In the genomic region with DNA sequence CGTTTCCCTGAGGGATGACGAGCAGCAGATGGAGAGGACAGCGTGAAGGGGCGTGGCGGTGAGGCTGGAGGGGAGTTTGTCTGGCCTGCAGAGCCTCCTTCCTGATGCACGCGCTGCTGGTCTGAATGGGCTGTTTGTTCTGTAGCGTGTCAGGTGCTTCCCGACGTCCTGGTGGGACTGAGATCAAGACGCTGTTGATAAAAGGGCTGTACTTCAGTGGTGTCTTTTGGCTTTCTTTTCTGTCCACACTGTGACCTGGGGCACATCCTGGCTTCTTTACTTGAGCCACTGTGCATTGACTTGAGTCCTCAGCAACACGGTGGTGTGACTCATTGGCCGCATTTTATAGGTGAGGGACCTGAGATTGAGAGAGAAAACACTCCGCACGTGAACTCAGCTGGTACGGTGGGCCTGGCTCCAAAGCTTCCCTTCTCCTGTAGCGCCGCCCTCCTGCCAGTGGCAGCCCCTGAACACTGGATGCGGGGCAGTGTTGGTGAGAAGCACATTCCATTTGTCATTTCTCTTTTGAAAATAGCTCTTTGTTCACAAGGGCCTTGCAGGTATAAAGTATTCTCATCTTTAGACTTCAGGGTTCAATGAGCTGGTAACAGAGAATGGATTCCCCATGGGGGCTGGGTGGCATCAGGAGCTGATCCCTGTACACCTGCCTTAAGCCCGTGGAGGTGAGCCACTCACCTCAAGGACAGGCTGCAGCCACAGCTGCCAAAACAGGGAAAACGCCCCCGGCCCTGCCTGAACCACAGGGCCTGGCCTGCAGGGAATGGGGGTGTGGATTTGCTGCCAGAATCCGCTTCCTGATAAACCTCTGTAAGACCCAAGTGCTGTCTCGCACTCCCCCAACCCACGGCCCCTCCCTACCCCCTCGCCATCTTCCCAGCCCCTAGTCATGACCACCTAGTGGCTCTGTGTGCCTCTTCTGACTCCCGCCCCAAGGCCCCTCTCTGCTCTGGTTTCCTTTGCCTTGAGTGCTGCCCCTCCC, we compare ENCODE assay signal across 1 cellular context.
TF ChIP-seq lines count a peak whose summit lies in the region.

No MANE protein-coding gene starts in this region.

TF ChIP-seq in K562, 482 proteins besides CTCF, POLR2A, EP300 and RAD21:
- TF ChIP-seq ELF4 (CRISPR knock-in tag; IDR thresholded peaks at IDR 0.05) (no peak), POLR2G (IDR thresholded peaks at IDR 0.05; ENCODE audit: low read depth, low read length) (peak; percentile 42; the same call in 1 of the 2 replicates), MED1 (CRISPR knock-in tag; IDR thresholded peaks at IDR 0.05; ENCODE audit: borderline replicate concordance) (no peak)
- TF ChIP-seq, protein P1, sequence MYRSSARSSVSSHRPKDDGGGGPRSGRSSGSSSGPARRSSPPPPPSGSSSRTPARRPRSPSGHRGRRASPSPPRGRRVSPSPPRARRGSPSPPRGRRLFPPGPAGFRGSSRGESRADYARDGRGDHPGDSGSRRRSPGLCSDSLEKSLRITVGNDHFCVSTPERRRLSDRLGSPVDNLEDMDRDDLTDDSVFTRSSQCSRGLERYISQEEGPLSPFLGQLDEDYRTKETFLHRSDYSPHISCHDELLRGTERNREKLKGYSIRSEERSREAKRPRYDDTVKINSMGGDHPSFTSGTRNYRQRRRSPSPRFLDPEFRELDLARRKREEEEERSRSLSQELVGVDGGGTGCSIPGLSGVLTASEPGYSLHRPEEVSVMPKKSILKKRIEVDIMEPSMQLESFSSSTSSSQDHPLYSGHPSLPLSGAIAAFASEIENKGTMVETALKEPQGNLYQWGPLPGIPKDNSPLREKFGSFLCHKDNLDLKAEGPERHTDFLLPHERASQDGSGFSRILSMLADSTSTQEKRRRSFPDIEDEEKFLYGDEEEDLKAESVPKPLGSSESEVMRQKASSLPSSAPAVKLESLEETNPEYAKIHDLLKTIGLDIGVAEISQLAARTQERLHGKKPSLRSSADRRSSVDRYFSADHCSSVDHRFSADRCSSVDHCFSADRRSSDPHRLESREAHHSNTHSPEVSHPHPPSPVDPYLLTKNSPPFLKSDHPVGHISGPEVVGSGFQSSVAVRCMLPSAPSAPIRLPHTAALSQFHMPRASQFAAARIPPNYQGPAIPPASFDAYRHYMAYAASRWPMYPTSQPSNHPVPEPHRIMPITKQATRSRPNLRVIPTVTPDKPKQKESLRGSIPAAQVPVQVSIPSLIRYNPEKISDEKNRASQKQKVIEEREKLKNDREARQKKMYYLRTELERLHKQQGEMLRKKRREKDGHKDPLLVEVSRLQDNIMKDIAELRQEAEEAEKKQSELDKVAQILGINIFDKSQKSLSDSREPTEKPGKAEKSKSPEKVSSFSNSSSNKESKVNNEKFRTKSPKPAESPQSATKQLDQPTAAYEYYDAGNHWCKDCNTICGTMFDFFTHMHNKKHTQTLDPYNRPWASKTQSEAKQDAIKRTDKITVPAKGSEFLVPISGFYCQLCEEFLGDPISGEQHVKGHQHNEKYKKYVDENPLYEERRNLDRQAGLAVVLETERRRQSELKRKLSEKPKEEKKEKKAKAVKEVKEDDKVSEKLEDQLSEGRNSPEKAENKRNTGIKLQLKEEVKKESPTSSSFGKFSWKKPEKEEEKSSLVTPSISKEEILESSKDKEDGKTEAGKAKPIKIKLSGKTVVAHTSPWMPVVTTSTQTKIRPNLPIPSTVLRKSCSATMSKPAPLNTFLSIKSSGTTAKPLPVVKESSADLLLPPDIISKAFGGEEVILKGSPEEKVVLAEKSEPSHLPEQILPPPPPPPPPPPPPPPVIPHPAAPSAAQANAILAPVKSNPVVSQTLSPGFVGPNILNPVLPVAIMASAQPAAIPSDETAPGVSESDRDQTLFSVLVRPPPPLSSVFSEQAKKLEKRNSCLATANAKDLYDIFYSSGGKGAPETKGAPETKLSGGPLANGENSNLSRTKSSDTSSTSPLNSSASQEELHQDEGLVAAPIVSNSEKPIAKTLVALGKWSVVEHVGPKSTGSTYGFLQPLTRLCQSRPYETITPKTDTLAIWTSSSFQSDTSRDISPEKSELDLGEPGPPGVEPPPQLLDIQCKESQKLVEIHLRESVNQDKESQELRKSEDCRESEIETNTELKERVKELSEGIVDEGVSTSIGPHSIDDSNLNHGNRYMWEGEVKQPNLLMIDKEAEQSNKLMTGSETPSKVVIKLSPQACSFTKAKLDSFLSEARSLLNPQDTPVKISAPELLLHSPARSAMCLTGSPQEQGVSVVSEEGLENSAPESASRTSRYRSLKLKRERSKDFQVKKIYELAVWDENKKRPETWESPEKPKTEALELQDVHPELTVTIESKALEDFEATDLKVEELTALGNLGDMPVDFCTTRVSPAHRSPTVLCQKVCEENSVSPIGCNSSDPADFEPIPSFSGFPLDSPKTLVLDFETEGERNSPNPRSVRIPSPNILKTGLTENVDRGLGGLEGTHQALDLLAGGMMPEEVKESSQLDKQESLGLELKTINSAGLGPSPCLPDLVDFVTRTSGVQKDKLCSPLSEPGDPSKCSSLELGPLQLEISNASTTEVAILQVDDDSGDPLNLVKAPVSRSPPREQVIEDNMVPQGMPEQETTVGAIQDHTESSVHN (IDR thresholded peaks at IDR 0.05; ENCODE audit: borderline replicate concordance in 1 of 2, low read depth in 1 of 2), result no peak
